1 cellular context compared by ENCODE assay signal in the genomic region with DNA sequence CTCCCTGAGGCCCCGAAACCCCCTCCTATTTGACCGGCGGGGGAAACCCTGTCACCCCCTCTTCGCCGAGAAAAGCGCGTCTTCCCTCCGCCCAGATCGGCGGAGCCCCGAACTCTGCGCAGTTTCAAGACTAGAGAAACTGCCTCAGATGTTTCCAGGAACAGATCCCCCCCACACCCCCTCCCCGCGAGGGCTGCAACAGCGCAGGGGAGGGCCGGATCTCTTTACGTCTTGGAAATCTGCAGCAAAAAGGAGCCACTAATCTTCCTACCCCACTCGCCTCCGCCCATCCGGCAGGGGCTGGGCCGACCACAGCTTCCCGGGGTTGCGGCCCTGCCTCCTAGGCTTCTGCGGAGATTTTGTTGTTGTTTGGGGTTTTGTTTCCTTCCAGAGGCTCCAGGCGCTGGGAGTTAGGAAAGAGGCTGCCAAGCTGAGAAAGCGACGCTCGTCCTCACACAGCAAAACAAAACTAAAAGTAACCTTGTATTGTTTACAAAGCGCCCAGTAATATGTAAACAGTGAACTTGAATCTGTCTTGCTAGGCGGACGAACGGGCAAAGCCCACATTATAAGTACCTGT.
A peak's percentile ranks its signal among the peaks of the same experiment; 100 is the strongest.
TF ChIP-seq lines count a peak whose summit lies in the region.

No MANE protein-coding gene starts in this region.

TF ChIP-seq in K562, 482 proteins besides CTCF, POLR2A, EP300 and RAD21 (continued from another document):
- TF ChIP-seq MLLT1 (IDR thresholded peaks at IDR 0.05) (no peak), MAZ (CRISPR knock-in tag; conservative IDR thresholded peaks at IDR 0.05 in 1 of 2, IDR thresholded peaks at IDR 0.05 in 1 of 2) (peak; percentile 52 to 92; a peak in 2 of 4 replicates), HNRNPLL (IDR thresholded peaks at IDR 0.05; ENCODE audit: low read depth, low read length, poor library complexity, severe bottlenecking) (peak; percentile 41), ZNF175 (CRISPR knock-in tag; IDR thresholded peaks at IDR 0.05; ENCODE audit: low read depth) (no peak; the same call in 1 of the 2 replicates), NELFE (IDR thresholded peaks at IDR 0.05; ENCODE audit: insufficient read depth, insufficient read length) (no peak), NRF1 (conservative IDR thresholded peaks at IDR 0.05 in 1 of 2, IDR thresholded peaks at IDR 0.05 in 1 of 2) (peak in 1 of 2 experiments; percentile 20; a peak in 1 of 4 replicates), ETV1 (tag; conservative IDR thresholded peaks at IDR 0.05; ENCODE audit: low read depth) (peak; percentile 65; the same call in 1 of the 2 replicates), RUNX1 (IDR thresholded peaks at IDR 0.05; ENCODE audit: low read depth) (no peak), SMARCB1 (IDR thresholded peaks at IDR 0.05; ENCODE audit: insufficient read length, low read depth) (no peak), RB1 (IDR thresholded peaks at IDR 0.05; ENCODE audit: low read depth) (no peak), CCNT2 (IDR thresholded peaks at IDR 0.05; ENCODE audit: borderline replicate concordance, extremely low read depth, insufficient read length, low read depth, low read length) (no peak), DACH1 (IDR thresholded peaks at IDR 0.05; ENCODE audit: partially characterized antibody) (no peak), FOXA3 (CRISPR knock-in tag; conservative IDR thresholded peaks at IDR 0.05 in 1 of 2, IDR thresholded peaks at IDR 0.05 in 1 of 2) (0 out of 4 replicates have a peak, but pooled peaks of 1 of the 2 experiments have one; percentile 23)
- TF ChIP-seq, protein P1, sequence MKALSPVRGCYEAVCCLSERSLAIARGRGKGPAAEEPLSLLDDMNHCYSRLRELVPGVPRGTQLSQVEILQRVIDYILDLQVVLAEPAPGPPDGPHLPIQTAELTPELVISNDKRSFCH (CRISPR knock-in tag; IDR thresholded peaks at IDR 0.05): no peak
- TF ChIP-seq, protein P1 (tag; IDR thresholded peaks at IDR 0.05): no peak
- TF ChIP-seq, protein P2, sequence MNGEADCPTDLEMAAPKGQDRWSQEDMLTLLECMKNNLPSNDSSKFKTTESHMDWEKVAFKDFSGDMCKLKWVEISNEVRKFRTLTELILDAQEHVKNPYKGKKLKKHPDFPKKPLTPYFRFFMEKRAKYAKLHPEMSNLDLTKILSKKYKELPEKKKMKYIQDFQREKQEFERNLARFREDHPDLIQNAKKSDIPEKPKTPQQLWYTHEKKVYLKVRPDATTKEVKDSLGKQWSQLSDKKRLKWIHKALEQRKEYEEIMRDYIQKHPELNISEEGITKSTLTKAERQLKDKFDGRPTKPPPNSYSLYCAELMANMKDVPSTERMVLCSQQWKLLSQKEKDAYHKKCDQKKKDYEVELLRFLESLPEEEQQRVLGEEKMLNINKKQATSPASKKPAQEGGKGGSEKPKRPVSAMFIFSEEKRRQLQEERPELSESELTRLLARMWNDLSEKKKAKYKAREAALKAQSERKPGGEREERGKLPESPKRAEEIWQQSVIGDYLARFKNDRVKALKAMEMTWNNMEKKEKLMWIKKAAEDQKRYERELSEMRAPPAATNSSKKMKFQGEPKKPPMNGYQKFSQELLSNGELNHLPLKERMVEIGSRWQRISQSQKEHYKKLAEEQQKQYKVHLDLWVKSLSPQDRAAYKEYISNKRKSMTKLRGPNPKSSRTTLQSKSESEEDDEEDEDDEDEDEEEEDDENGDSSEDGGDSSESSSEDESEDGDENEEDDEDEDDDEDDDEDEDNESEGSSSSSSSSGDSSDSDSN (IDR thresholded peaks at IDR 0.05; ENCODE audit: borderline replicate concordance in 1 of 2, low read depth in 2 of 2, low read length in 2 of 2): peak in 1 of 2 experiments; percentile 63; a peak in 1 of 4 replicates
